Comparison of ENCODE assay signal across 17 cellular contexts in the genomic region with DNA sequence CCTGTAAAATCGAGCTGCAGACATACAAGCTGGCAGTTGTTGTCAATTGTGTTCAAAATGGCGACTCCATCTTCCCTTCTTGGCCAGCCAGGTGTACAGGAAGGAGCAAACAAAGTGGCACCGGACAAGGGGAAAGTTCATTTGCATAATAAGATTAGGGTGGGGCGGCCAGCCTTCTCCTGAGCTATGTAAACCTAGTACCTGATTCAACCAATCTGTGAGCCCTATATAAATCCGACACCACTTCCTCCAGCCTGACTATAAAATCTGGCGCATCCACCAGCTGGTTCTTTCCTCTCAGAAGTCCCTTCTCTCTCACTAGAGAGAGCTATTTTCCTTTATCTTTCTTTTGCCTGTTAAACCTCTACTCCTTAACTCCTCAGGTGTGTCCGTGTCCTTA. TPM values are rescaled to one million over a fixed set of nuclear protein-coding genes. Genes with fewer than 3 reads are reported as not detected.
A peak's percentile ranks its signal among the peaks of the same experiment; 100 is the strongest.
DNase-seq lines count a peak whose midpoint lies in the region; ATAC-seq and TF ChIP-seq lines count a peak whose summit lies in the region.
"Had no signal": no experiment of that assay in that cellular context is flagged by ENCODE, and none has a peak within 500 bp of the region (broad histone marks: within the 10 kb centered on the region; RNA-seq: fewer than 3 reads in every experiment).

No MANE protein-coding gene starts in this region.

- H3K9me3 ChIP-seq in DOHH2 (ENCODE audit: control insufficient read depth, insufficient read depth, low read length) = no peaks in the 10 kb centered on the region
- H3K9me3 ChIP-seq in MM.1S (replicated peaks; ENCODE audit: insufficient read depth, low read length) = no peaks in the 10 kb centered on the region
- H3K9me3 ChIP-seq in OCI-LY7 (ENCODE audit: low read length) = peaks cover 4% of the 10 kb centered on the region; the same call in 1 of the 2 replicates
- no peaks in the 10 kb centered on the region for H3K9me3 ChIP-seq in effector memory CD4-positive, alpha-beta T cell (ENCODE audit: control insufficient read depth, low read length)

- BruUV-seq in OCI-LY7 (replicated peaks; lab: Mats Ljungman, UMichigan) = no TSS peak

- H4K20me1 ChIP-seq in DOHH2 (ENCODE audit: control insufficient read depth, insufficient read depth, low read depth, low read length) = no peaks in the 10 kb centered on the region
- no peaks in the 10 kb centered on the region for H4K20me1 ChIP-seq in MM.1S (ENCODE audit: insufficient read depth, low read length)
- H4K20me1 ChIP-seq in OCI-LY7 (ENCODE audit: insufficient read depth, low read length) = no peaks in the 10 kb centered on the region

- CTCF ChIA-PET in OCI-LY7 (lab: Charles Lee; ENCODE audit: unreplicated experiment) = interaction anchor here (0.8 kb wide), 1 partner anchor 25 kb away, joined by 4 read pairs; no protein-coding TSS in a partner anchor

- H3K4me2 ChIP-seq in DOHH2 (ENCODE audit: low read length) = peak overlapping the region; percentile 48
- H3K4me2 ChIP-seq in MM.1S (ENCODE audit: low read depth, low read length) = 0 out of 2 replicates have a peak overlapping the region, but pooled peaks have one; percentile 29
- peak overlapping the region; percentile 39 for H3K4me2 ChIP-seq in OCI-LY7 (ENCODE audit: low read length)

- peak; percentile 63 for ATAC-seq in left lobe of liver
- ATAC-seq in GM21786 (IDR thresholded peaks at IDR 0.05; ENCODE audit: unreplicated experiment) = no peak
- ATAC-seq: activated CD4-positive, alpha-beta T cell treated with anti-CD3 and anti-CD28 coated beads for 36 hours; CD8-positive, alpha-beta T cell; right cardiac atrium; Right ventricle myocardium inferior had no signal

- no peak overlapping the region for H3K9ac ChIP-seq in MM.1S (ENCODE audit: low read length)

- H3K27ac ChIP-seq in DOHH2 (ENCODE audit: low read depth, low read length) = peak overlapping the region; percentile 31; the same call in 1 of the 2 replicates
- H3K27ac ChIP-seq in MM.1S (ENCODE audit: low read length) = no peak overlapping the region
- H3K27ac ChIP-seq in OCI-LY7 (ENCODE audit: low read depth, low read length, poor library complexity, severe bottlenecking) = no peak overlapping the region
- no peak overlapping the region for H3K27ac ChIP-seq in effector memory CD4-positive, alpha-beta T cell (ENCODE audit: insufficient read depth, low read length, poor library complexity, severe bottlenecking)

- H3F3A ChIP-seq in DOHH2 (ENCODE audit: control insufficient read depth, insufficient read depth) (no peaks in the 10 kb centered on the region), MM.1S (ENCODE audit: insufficient read depth, low read length) (no peaks in the 10 kb centered on the region)

- H3K9me2 ChIP-seq in DOHH2 (replicated peaks; ENCODE audit: control insufficient read depth, low read length) (no peaks in the 10 kb centered on the region), MM.1S (replicated peaks; ENCODE audit: insufficient read depth, low read length) (no peaks in the 10 kb centered on the region), OCI-LY7 (ENCODE audit: insufficient read depth, low read length) (no peaks in the 10 kb centered on the region)

- POLR2A ChIA-PET in OCI-LY7 (lab: Charles Lee) = interaction anchor here (0.6 to 2.2 kb wide), 23 partner anchors 8 to 1002 kb away, joined by 3 to 14 read pairs (median 4); partner anchors contain the start of gene HBS1L

- DNase-seq in MM.1S (peak; percentile 54), OCI-LY7 (ENCODE audit: low spot score) (peak; percentile 75), left lobe of liver (ENCODE audit: low spot score) (no peak)
- no peak for DNase-seq in effector memory CD4-positive, alpha-beta T cell
- DNase-seq in activated CD8-positive, alpha-beta memory T cell treated with anti-CD3 and anti-CD28 coated beads, Interleukin-2, amount 50 U/mL, for 4 hours = no peak
- DNase-seq: activated CD4-positive, alpha-beta T cell treated with anti-CD3 and anti-CD28 coated beads for 36 hours; activated naive CD8-positive, alpha-beta T cell treated with anti-CD3 and anti-CD28 coated beads for 36 hours; activated T-cell treated with anti-CD3 and anti-CD28 coated beads, Interleukin-2, amount 50 U/mL, for 24 hours; CD8-positive, alpha-beta T cell; effector CD8-positive, alpha-beta T cell; NCI-H774; nephron progenitor cell; right cardiac atrium; stimulated activated CD4-positive, alpha-beta T cell treated with anti-CD3 and anti-CD28 coated beads, Interleukin-1b, Interleukin-23, amount 100 ng/mL, for 48 hours had no signal

- intact Hi-C loops in OCI-LY7 (cut with micrococcal nuclease; ENCODE audit: unreplicated experiment) = no loop called here

- H3K4me1 ChIP-seq in DOHH2 (ENCODE audit: control insufficient read depth, low read length) (peaks cover 25% of the 10 kb centered on the region), MM.1S (ENCODE audit: low read length) (peaks cover 12% of the 10 kb centered on the region), OCI-LY7 (ENCODE audit: insufficient read depth, low read length, poor library complexity, severe bottlenecking) (peaks cover 13% of the 10 kb centered on the region)
- no peaks in the 10 kb centered on the region for H3K4me1 ChIP-seq in effector memory CD4-positive, alpha-beta T cell (ENCODE audit: control insufficient read depth, insufficient read depth, low read length, poor library complexity, severe bottlenecking)

- H3K79me2 ChIP-seq in DOHH2 (ENCODE audit: control insufficient read depth, low read length) (no peaks in the 10 kb centered on the region), MM.1S (ENCODE audit: low read length) (no peaks in the 10 kb centered on the region), OCI-LY7 (ENCODE audit: insufficient read depth, low read depth, low read length) (no peaks in the 10 kb centered on the region)

- peak overlapping the region; percentile 36 for H3K4me3 ChIP-seq in DOHH2 (ENCODE audit: low read length)
- no peak overlapping the region for H3K4me3 ChIP-seq in MM.1S (ENCODE audit: low read length)
- H3K4me3 ChIP-seq in OCI-LY7 (ENCODE audit: low read depth, low read length, poor library complexity, severe bottlenecking) = peak overlapping the region; percentile 24
- H3K4me3 ChIP-seq in effector memory CD4-positive, alpha-beta T cell (ENCODE audit: insufficient read depth, low read depth, low read length, poor library complexity, severe bottlenecking) = no peak overlapping the region

- no peaks in the 10 kb centered on the region for H3K27me3 ChIP-seq in DOHH2 (ENCODE audit: control insufficient read depth, low read length)
- H3K27me3 ChIP-seq in MM.1S (replicated peaks; ENCODE audit: insufficient read depth, low read length) = no peaks in the 10 kb centered on the region
- no peaks in the 10 kb centered on the region for H3K27me3 ChIP-seq in effector memory CD4-positive, alpha-beta T cell (replicated peaks; ENCODE audit: control insufficient read depth, insufficient read depth, low read length, poor library complexity, severe bottlenecking)

- H2AFZ ChIP-seq in MM.1S (ENCODE audit: low read length) (peak overlapping the region; percentile 51; the same call in 1 of the 2 replicates), OCI-LY7 (ENCODE audit: low read length) (peak overlapping the region; percentile 97)

- no peak for TF ChIP-seq CTCF in DOHH2 (IDR thresholded peaks at IDR 0.05; ENCODE audit: low read depth, low read length, poor library complexity, severe bottlenecking)
- TF ChIP-seq CTCF in MM.1S (IDR thresholded peaks at IDR 0.05; ENCODE audit: low read length) = no peak
- 0 out of 2 replicates have a peak, but pooled peaks have one; percentile 29 for TF ChIP-seq CTCF in OCI-LY7 (conservative IDR thresholded peaks at IDR 0.05; ENCODE audit: low read length)

- H3K36me3 ChIP-seq in DOHH2 (ENCODE audit: control insufficient read depth, low read length) = no peaks in the 10 kb centered on the region
- no peaks in the 10 kb centered on the region for H3K36me3 ChIP-seq in MM.1S (replicated peaks; ENCODE audit: insufficient read depth, low read length)
- H3K36me3 ChIP-seq in OCI-LY7 (ENCODE audit: insufficient read depth, low read length) = no peaks in the 10 kb centered on the region
- no peaks in the 10 kb centered on the region for H3K36me3 ChIP-seq in effector memory CD4-positive, alpha-beta T cell (ENCODE audit: control insufficient read depth, insufficient read depth, low read length)

RNA-seq across cellular contexts. Expression of gene HBS1L, which starts 8.1 kb away (rescaled TPM):
- total RNA-seq in OCI-LY7 (2014; rRNA removed; shearing (Covaris generic)) = 82.9 and 95.4 TPM in 2 replicates
- total RNA-seq in OCI-LY7 (2022) (93.1 and 94.9 TPM in 2 replicates), left lobe of liver (42.5 TPM)

Comparison
In these comparisons a context has a peak if more than half of its experiments do, and no peak if none do; other contexts are left out.
1. H3K4me3 ChIP-seq: peak in DOHH2 (single experiment) and OCI-LY7 (single experiment); none in MM.1S (single experiment) and effector memory CD4-positive, alpha-beta T cell (single experiment).
2. DNase-seq: peak in MM.1S (single experiment) and OCI-LY7 (single experiment); none in left lobe of liver (single experiment), effector memory CD4-positive, alpha-beta T cell (0 of 3) and activated CD8-positive, alpha-beta memory T cell treated with anti-CD3 and anti-CD28 coated beads, Interleukin-2, amount 50 U/mL, for 4 hours (single experiment).
3. Peak in every context shown above with its lines, with median percentiles within 50 percentile points of each other: H3K4me2 ChIP-seq.